Comparison of ENCODE assay signal across 9 cellular contexts in the genomic region with DNA sequence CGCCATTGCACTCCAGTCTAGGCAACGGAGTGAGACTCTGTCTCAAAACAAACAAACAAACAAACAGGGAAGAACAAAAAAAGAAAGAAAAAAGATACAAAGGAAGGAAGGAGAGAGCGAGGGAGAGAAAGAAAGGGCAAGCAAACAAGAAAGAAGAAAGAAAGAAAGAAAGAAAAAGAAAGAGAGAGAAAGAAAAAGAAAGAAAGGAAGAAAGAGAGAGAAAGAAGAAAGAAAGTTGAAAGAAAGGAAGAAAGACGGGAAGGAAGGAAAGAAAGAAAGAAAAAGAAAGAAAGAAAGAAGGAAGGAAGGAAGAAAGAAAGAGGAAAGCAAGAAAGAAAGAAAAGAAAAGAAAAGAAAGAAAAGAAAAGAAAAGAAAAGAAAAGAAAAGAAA. TPM values are rescaled to one million over a fixed set of nuclear protein-coding genes. Genes with fewer than 3 reads are reported as not detected.
DNase-seq lines count a peak whose midpoint lies in the region; ATAC-seq and TF ChIP-seq lines count a peak whose summit lies in the region.
"Had no signal": no experiment of that assay in that cellular context is flagged by ENCODE, and none has a peak within 500 bp of the region (broad histone marks: within the 10 kb centered on the region; RNA-seq: fewer than 3 reads in every experiment).

No MANE protein-coding gene starts in this region.

- CTCF ChIA-PET in HEK293 (lab: Yijun Ruan, JAX) = interaction anchor here (0.6 to 3.9 kb wide), 41 partner anchors 8 to 475 kb away, joined by 3 to 41 read pairs (median 4); a partner anchor contains a TSS

- no peak for ATAC-seq in natural killer cell

- no peaks in the 10 kb centered on the region for H3K36me3 Mint-ChIP-seq in natural killer cell

- POLR2A ChIA-PET in HEK293 (lab: Yijun Ruan, JAX) = interaction anchor here (0.9 to 1.0 kb wide), 2 partner anchors 10 to 11 kb away, joined by 3 read pairs; no protein-coding TSS in a partner anchor

- no peak for TF ChIP-seq POLR2A in adrenal gland (IDR thresholded peaks at IDR 0.05)

- intact Hi-C loops in adrenal gland (cut with DNase I) (no loop called here), natural killer cell (cut with micrococcal nuclease) (no loop called here)

- no peak overlapping the region for H3K27ac Mint-ChIP-seq in natural killer cell

- peak overlapping the region; percentile 84 for H3K4me3 ChIP-seq in ACC112 (ENCODE audit: low read depth, low read length)
- H3K4me3 ChIP-seq in HEK293 (ENCODE audit: low read depth, low read length) = no peak overlapping the region
- no peak overlapping the region for H3K4me3 ChIP-seq in adrenal gland

- no peaks in the 10 kb centered on the region for H3K79me2 ChIP-seq in ACC112 (ENCODE audit: control insufficient read depth, insufficient read depth, low read length, unreplicated experiment)

- H3K4me1 Mint-ChIP-seq in natural killer cell = peaks cover 8% of the 10 kb centered on the region in 2 donors

- H3K9me3 Mint-ChIP-seq in natural killer cell = no peaks in the 10 kb centered on the region

- no peak overlapping the region for H2AFZ ChIP-seq in ACC112 (ENCODE audit: low read length, unreplicated experiment)

- H3K27me3 Mint-ChIP-seq in natural killer cell (ENCODE audit: low read depth in 2 of 2) = peaks cover 34 to 70% of the 10 kb centered on the region in 2 donors

- H3K9me3 ChIP-seq in HEK293 (ENCODE audit: control insufficient read depth, insufficient read depth, low read depth, low read length) (no peaks in the 10 kb centered on the region), adrenal gland (replicated peaks in 1 of 3) (no peaks in the 10 kb centered on the region)

- DNase-seq in adrenal gland (no peak), natural killer cell (no peak), DMS153 (lab: John Stamatoyannopoulos, UW) (no peak), NCI-H128 (lab: John Stamatoyannopoulos, UW; ENCODE audit: unreplicated experiment) (no peak), activated gamma-delta T cell (lab: John Stamatoyannopoulos, UW) (no peak)
- no peak for DNase-seq in activated effector memory CD4-positive, alpha-beta T cell treated with anti-CD3 and anti-CD28 coated beads, Interleukin-2, amount 50 U/mL, for 16 hours

- 46 to 55% (median 52%) methylated on average over 4 of the region's 4 CpGs for WGBS in adrenal gland, 4 donors

- peaks cover 5% of the 10 kb centered on the region; the same call in 1 of the 2 replicates for H3K27me3 ChIP-seq in ACC112 (ENCODE audit: insufficient read depth, low read length)
- no peaks in the 10 kb centered on the region for H3K27me3 ChIP-seq in adrenal gland

- peak overlapping the region; percentile 76 for H3K4me3 Mint-ChIP-seq in natural killer cell

- no peaks in the 10 kb centered on the region for H3K4me1 ChIP-seq in ACC112 (ENCODE audit: control insufficient read depth, insufficient read depth, low read length, unreplicated experiment)
- no peaks in the 10 kb centered on the region for H3K4me1 ChIP-seq in HEK293 (ENCODE audit: control insufficient read depth, insufficient read depth, low read length)
- peaks cover 0 to 23% of the 10 kb centered on the region in 2 donors for H3K4me1 ChIP-seq in adrenal gland (replicated peaks in 1 of 2)

- H3K36me3 ChIP-seq in ACC112 (ENCODE audit: insufficient read depth, low read length) = no peaks in the 10 kb centered on the region
- no peaks in the 10 kb centered on the region for H3K36me3 ChIP-seq in HEK293 (ENCODE audit: control insufficient read depth in 2 of 2, insufficient read depth in 1 of 2, low read length in 2 of 2)
- no peaks in the 10 kb centered on the region for H3K36me3 ChIP-seq in adrenal gland (replicated peaks in 1 of 2)

- no peak overlapping the region for H3K27ac ChIP-seq in ACC112 (ENCODE audit: low read depth, low read length)
- no peak overlapping the region for H3K27ac ChIP-seq in HEK293 (ENCODE audit: extremely low read depth, low read depth, low read length)
- H3K27ac ChIP-seq in adrenal gland = peak overlapping the region in 3 of 5 donors; percentile 40 to 89 (median 88)
- H3K27ac ChIP-seq: RWPE1 had no signal

- TF ChIP-seq CTCF in HEK293 (tag by site-specific recombination; IDR thresholded peaks at IDR 0.05) (no peak), adrenal gland (IDR thresholded peaks at IDR 0.05) (no peak), natural killer cell (IDR thresholded peaks at IDR 0.05) (no peak)

TF ChIP-seq in HEK293, 187 proteins besides CTCF, POLR2A, EP300 and RAD21:
- TF ChIP-seq, protein P1, sequence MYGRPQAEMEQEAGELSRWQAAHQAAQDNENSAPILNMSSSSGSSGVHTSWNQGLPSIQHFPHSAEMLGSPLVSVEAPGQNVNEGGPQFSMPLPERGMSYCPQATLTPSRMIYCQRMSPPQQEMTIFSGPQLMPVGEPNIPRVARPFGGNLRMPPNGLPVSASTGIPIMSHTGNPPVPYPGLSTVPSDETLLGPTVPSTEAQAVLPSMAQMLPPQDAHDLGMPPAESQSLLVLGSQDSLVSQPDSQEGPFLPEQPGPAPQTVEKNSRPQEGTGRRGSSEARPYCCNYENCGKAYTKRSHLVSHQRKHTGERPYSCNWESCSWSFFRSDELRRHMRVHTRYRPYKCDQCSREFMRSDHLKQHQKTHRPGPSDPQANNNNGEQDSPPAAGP (tag by site-specific recombination; IDR thresholded peaks at IDR 0.05) = no peak
- TF ChIP-seq ZNF2 (tag by site-specific recombination; IDR thresholded peaks at IDR 0.05) (0 out of 2 replicates have a peak, but pooled peaks have one; percentile 33), PRDM1 (tag by site-specific recombination; IDR thresholded peaks at IDR 0.05) (peak; percentile 43; the same call in 1 of the 2 replicates), ZNF366 (tag by site-specific recombination; conservative IDR thresholded peaks at IDR 0.05) (peak; percentile 89)
TF ChIP-seq in HEK293: peak in this region for 3.

RNA-seq across cellular contexts. Expression of a gene that starts 13.1 kb away (rescaled TPM):
- total RNA-seq in adrenal gland = 1 to 10 TPM in 6 of 8 donors, under 1 TPM in 2; 0.74 to 4.8 (median 2.0) TPM
- polyA plus RNA-seq in adrenal gland = 1 to 10 TPM; 2.1 to 6.3 (median 4.5) TPM
- total RNA-seq in natural killer cell = not detected

RNA-seq across cellular contexts. Expression of a gene that starts 50.0 kb away (rescaled TPM):
- total RNA-seq in adrenal gland = 10 to 100 TPM; 17.8 to 52.8 (median 35.1) TPM
- polyA plus RNA-seq in adrenal gland = 10 to 100 TPM; 24.8 to 52.4 (median 34.9) TPM
- total RNA-seq in natural killer cell = 10 to 100 TPM in 1 of 3 donors, 1 to 10 TPM in 2; 6.7 to 11.3 (median 8.7) TPM

RNA-seq across cellular contexts. Expression of a gene that starts 50.3 kb away (rescaled TPM):
- total RNA-seq in adrenal gland (10 to 100 TPM in 7 of 8 donors, 1 to 10 TPM in 1; 9.9 to 21.2 (median 15.9) TPM), natural killer cell (1 to 10 TPM; 4.4 to 5.9 (median 5.1) TPM)
- polyA plus RNA-seq in adrenal gland = 10 to 100 TPM in 2 of 3 donors, 1 to 10 TPM in 1; 8.4 to 38.6 (median 11.1) TPM

Comparison
In these comparisons a context has a peak if more than half of its experiments do, and no peak if none do; other contexts are left out.
1. H3K27ac ChIP-seq: peak in adrenal gland (3 of 5); none in ACC112 (single experiment) and HEK293 (single experiment).